2 cellular contexts compared by ENCODE assay signal in the genomic region with DNA sequence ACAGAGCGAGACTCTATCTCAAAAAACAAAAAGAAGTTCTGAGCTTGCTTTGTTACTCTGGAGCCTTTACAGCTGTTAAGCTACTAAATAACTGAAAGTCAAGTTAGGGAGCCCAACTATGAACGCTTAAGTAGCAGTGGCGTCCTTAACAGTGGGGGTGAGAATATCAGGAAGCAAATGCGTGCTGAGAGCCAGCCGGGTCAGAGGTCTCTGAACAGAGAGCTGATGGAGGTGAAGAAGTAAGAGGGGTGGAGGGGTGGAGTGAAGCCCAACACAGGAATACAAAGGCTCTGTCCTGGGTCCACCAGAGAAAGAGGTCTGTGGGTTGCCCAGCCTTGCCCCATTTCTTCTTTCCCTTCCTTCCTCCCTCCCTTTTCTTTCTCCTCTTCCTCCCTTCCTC.
TF ChIP-seq lines count a peak whose summit lies in the region.

No MANE protein-coding gene starts in this region.

TF ChIP-seq in HEK293, 187 proteins besides CTCF, POLR2A, EP300 and RAD21:
- TF ChIP-seq ZNF302 (tag by site-specific recombination; IDR thresholded peaks at IDR 0.05; ENCODE audit: low read depth) (no peak), ZNF449 (tag by site-specific recombination; IDR thresholded peaks at IDR 0.05) (0 out of 2 replicates have a peak, but pooled peaks have one; percentile 35)

TF ChIP-seq in H1, 55 proteins besides CTCF, POLR2A, EP300 and RAD21:
- TF ChIP-seq GABPA (IDR thresholded peaks at IDR 0.05; ENCODE audit: borderline replicate concordance, insufficient read depth, low read length) (no peak), EGR1 (IDR thresholded peaks at IDR 0.05; ENCODE audit: borderline replicate concordance, low read depth, low read length) (no peak), TEAD4 (IDR thresholded peaks at IDR 0.05; ENCODE audit: low read depth, low read length) (no peak), FOSL1 (IDR thresholded peaks at IDR 0.05; ENCODE audit: insufficient read depth, low read depth, low read length) (no peak), JUND (IDR thresholded peaks at IDR 0.05; ENCODE audit: low read length) (no peak)
